21 cellular contexts compared by ENCODE assay signal in the genomic region with DNA sequence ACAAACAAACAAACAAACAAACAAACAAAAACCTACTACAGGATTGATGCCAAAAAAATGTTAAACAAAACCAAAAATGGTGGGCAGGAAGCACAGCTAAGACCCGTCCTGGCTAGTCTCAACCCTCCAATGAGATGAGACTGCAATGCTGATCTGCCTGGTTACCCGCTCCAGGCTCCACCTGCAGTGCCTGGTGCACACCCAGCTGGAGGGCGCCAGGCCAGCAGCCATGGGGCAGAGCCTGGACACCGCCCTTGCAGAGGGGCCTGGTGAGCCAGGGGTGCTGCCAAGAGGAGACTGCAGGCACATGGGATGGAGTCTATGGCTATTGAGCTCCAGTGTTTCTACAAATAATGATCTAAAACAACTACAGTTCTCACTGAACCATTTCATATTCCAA.
"Had no signal": no experiment of that assay in that cellular context is flagged by ENCODE, and none has a peak within 500 bp of the region (broad histone marks: within the 10 kb centered on the region; RNA-seq: fewer than 3 reads in every experiment).

No MANE protein-coding gene starts in this region.

- H3K4me3 ChIP-seq: ascending aorta, coronary artery, sigmoid colon, suprapubic skin, vagina had no signal

- ATAC-seq: activated CD8-positive, alpha-beta T cell treated with anti-CD3 and anti-CD28 coated beads, Interleukin-2, amount 10 ng/mL, durations not matched to agents 7 days and 5 days; activated T-cell treated with anti-CD3 and anti-CD28 coated beads, Interleukin-2, amount 50 U/mL, for 72 hours; natural killer cell; stimulated activated memory B cell treated with anti-CD40 and anti-IgM and Interleukin-4, amounts not matched to agents 10 μg/mL and 1 μg/mL and 100 μg/mL, for 72 hours; T-cell had no signal

- H3K27ac ChIP-seq: ascending aorta, coronary artery, neutrophil, sigmoid colon, suprapubic skin, vagina had no signal

- DNase-seq: activated CD4-positive, alpha-beta T cell treated with anti-CD3 and anti-CD28 coated beads, Interleukin-2, amount 10 ng/mL, durations not matched to agents 7 days and 5 days; activated CD8-positive, alpha-beta memory T cell treated with anti-CD3 and anti-CD28 coated beads, Interleukin-2, amount 50 U/mL, for 4 hours; activated CD8-positive, alpha-beta T cell treated with anti-CD3 and anti-CD28 coated beads, Interleukin-2, amount 10 ng/mL, durations not matched to agents 7 days and 5 days; activated gamma-delta T cell; activated T-cell treated with anti-CD3 and anti-CD28 coated beads, Interleukin-2, amount 50 U/mL, for 72 hours; kidney; mesenchymal stem cell; natural killer cell; sigmoid colon; stimulated activated CD4-positive, alpha-beta T cell treated with anti-CD3 and anti-CD28 coated beads, Interleukin-4, amount 100 ng/mL, for 4 hours; T-cell; T1000; trophoblast cell had no signal

- H3K9me3 ChIP-seq: ascending aorta, neutrophil, sigmoid colon, suprapubic skin, vagina had no signal

- H3K9me3 Mint-ChIP-seq: activated CD4-positive, alpha-beta T cell treated with anti-CD3 and anti-CD28 coated beads, Interleukin-2, amount 10 ng/mL, durations not matched to agents 7 days and 5 days; activated naive CD4-positive, alpha-beta T cell treated with anti-CD3 and anti-CD28 coated beads, Interleukin-2, amount 50 U/mL, for 24 hours; activated T-cell treated with anti-CD3 and anti-CD28 coated beads, Interleukin-2, amount 50 U/mL, for 72 hours; central memory CD8-positive, alpha-beta T cell; natural killer cell; stimulated activated memory B cell treated with anti-CD40 and anti-IgM and Interleukin-4, amounts not matched to agents 10 μg/mL and 1 μg/mL and 100 μg/mL, for 72 hours; T-cell had no signal

- H3K4me3 Mint-ChIP-seq: activated CD4-positive, alpha-beta T cell treated with anti-CD3 and anti-CD28 coated beads, Interleukin-2, amount 10 ng/mL, durations not matched to agents 7 days and 5 days; activated CD8-positive, alpha-beta T cell treated with anti-CD3 and anti-CD28 coated beads, Interleukin-2, amount 10 ng/mL, durations not matched to agents 7 days and 5 days; activated naive CD4-positive, alpha-beta T cell treated with anti-CD3 and anti-CD28 coated beads, Interleukin-2, amount 50 U/mL, for 24 hours; activated T-cell treated with anti-CD3 and anti-CD28 coated beads, Interleukin-2, amount 50 U/mL, for 72 hours; central memory CD8-positive, alpha-beta T cell; natural killer cell; stimulated activated memory B cell treated with anti-CD40 and anti-IgM and Interleukin-4, amounts not matched to agents 10 μg/mL and 1 μg/mL and 100 μg/mL, for 72 hours; T-cell had no signal

- H3K27me3 Mint-ChIP-seq: activated CD4-positive, alpha-beta T cell treated with anti-CD3 and anti-CD28 coated beads, Interleukin-2, amount 10 ng/mL, durations not matched to agents 7 days and 5 days; activated naive CD4-positive, alpha-beta T cell treated with anti-CD3 and anti-CD28 coated beads, Interleukin-2, amount 50 U/mL, for 24 hours; central memory CD8-positive, alpha-beta T cell; stimulated activated memory B cell treated with anti-CD40 and anti-IgM and Interleukin-4, amounts not matched to agents 10 μg/mL and 1 μg/mL and 100 μg/mL, for 72 hours; T-cell had no signal

- H3K27ac Mint-ChIP-seq: activated CD8-positive, alpha-beta T cell treated with anti-CD3 and anti-CD28 coated beads, Interleukin-2, amount 10 ng/mL, durations not matched to agents 7 days and 5 days; activated naive CD4-positive, alpha-beta T cell treated with anti-CD3 and anti-CD28 coated beads, Interleukin-2, amount 50 U/mL, for 24 hours; activated T-cell treated with anti-CD3 and anti-CD28 coated beads, Interleukin-2, amount 50 U/mL, for 72 hours; T-cell had no signal

- H3K4me1 ChIP-seq: ascending aorta, sigmoid colon, suprapubic skin, vagina had no signal

- H3K27me3 ChIP-seq: ascending aorta, neutrophil, sigmoid colon, suprapubic skin, vagina had no signal

- H3K36me3 Mint-ChIP-seq: natural killer cell had no signal
